9 cellular contexts compared by ENCODE assay signal in genomic region chr6:70706491-70707123, GRCh38.
A peak's percentile ranks its signal among the peaks of the same experiment; 100 is the strongest.
DNase-seq lines count a peak whose midpoint lies in the region; ATAC-seq and TF ChIP-seq lines count a peak whose summit lies in the region.
"Had no signal": no experiment of that assay in that cellular context is flagged by ENCODE, and none has a peak within 500 bp of the region (broad histone marks: within the 10 kb centered on the region; RNA-seq: fewer than 3 reads in every experiment).

No MANE protein-coding gene starts in this region.

- no peak overlapping the region for H3K4me3 Mint-ChIP-seq in effector memory CD8-positive, alpha-beta T cell
- no peak overlapping the region for H3K4me3 Mint-ChIP-seq in T-helper 2 cell treated with Interferon-gamma antibody and Interleukin-4, amounts not matched to agents 5 μg/mL and 100 μg/mL, for 36 hours
- H3K4me3 Mint-ChIP-seq: stimulated activated naive CD8-positive, alpha-beta T cell treated with anti-CD3 and anti-CD28 coated beads, Interleukin-15, Interleukin-2, amounts not matched to agents 100 ng/mL and 50 ng/mL, for 24 hours had no signal

- H3K27me3 Mint-ChIP-seq in effector memory CD8-positive, alpha-beta T cell, result no peaks in the 10 kb centered on the region
- no peaks in the 10 kb centered on the region for H3K27me3 Mint-ChIP-seq in T-helper 2 cell treated with Interferon-gamma antibody and Interleukin-4, amounts not matched to agents 5 μg/mL and 100 μg/mL, for 36 hours (ENCODE audit: low read depth)
- H3K27me3 Mint-ChIP-seq: stimulated activated naive CD8-positive, alpha-beta T cell treated with anti-CD3 and anti-CD28 coated beads, Interleukin-15, Interleukin-2, amounts not matched to agents 100 ng/mL and 50 ng/mL, for 24 hours had no signal

- H3K9me3 Mint-ChIP-seq in effector memory CD8-positive, alpha-beta T cell, result no peaks in the 10 kb centered on the region
- H3K9me3 Mint-ChIP-seq in T-helper 2 cell treated with Interferon-gamma antibody and Interleukin-4, amounts not matched to agents 5 μg/mL and 100 μg/mL, for 36 hours, result no peaks in the 10 kb centered on the region
- H3K9me3 Mint-ChIP-seq: stimulated activated naive CD8-positive, alpha-beta T cell treated with anti-CD3 and anti-CD28 coated beads, Interleukin-15, Interleukin-2, amounts not matched to agents 100 ng/mL and 50 ng/mL, for 24 hours had no signal

- no peak overlapping the region for H3K4me2 ChIP-seq in OCI-LY3 (ENCODE audit: low read length)

- peaks cover 10% of the 10 kb centered on the region for H3K36me3 Mint-ChIP-seq in effector memory CD8-positive, alpha-beta T cell (ENCODE audit: insufficient read depth)
- H3K36me3 Mint-ChIP-seq in T-helper 2 cell treated with Interferon-gamma antibody and Interleukin-4, amounts not matched to agents 5 μg/mL and 100 μg/mL, for 36 hours (ENCODE audit: low read depth), result peaks cover 6% of the 10 kb centered on the region

- no peak overlapping the region for H3K4me3 ChIP-seq in OCI-LY3 (ENCODE audit: low read length)
- H3K4me3 ChIP-seq in neutrophil (ENCODE audit: low read depth in 1 of 2, low read length in 1 of 2), result no peak overlapping the region

- no peak overlapping the region for H3K27ac Mint-ChIP-seq in effector memory CD8-positive, alpha-beta T cell
- H3K27ac Mint-ChIP-seq in T-helper 2 cell treated with Interferon-gamma antibody and Interleukin-4, amounts not matched to agents 5 μg/mL and 100 μg/mL, for 36 hours, result no peak overlapping the region
- H3K27ac Mint-ChIP-seq: stimulated activated naive CD8-positive, alpha-beta T cell treated with anti-CD3 and anti-CD28 coated beads, Interleukin-15, Interleukin-2, amounts not matched to agents 100 ng/mL and 50 ng/mL, for 24 hours had no signal

- no peaks in the 10 kb centered on the region for H3K36me3 ChIP-seq in OCI-LY3 (replicated peaks; ENCODE audit: low read depth, low read length)
- H3K36me3 ChIP-seq in neutrophil, result no peaks in the 10 kb centered on the region

- peaks cover 4% of the 10 kb centered on the region for H3K4me1 ChIP-seq in OCI-LY3 (ENCODE audit: low read length)
- no peaks in the 10 kb centered on the region for H3K4me1 ChIP-seq in neutrophil (ENCODE audit: control insufficient read depth in 1 of 2, insufficient read depth in 1 of 2, low read depth in 1 of 2, low read length in 1 of 2)

- H3K4me1 Mint-ChIP-seq in effector memory CD8-positive, alpha-beta T cell (ENCODE audit: low read depth in 2 of 2), result peaks cover 25 to 51% of the 10 kb centered on the region in 2 donors
- peaks cover 16% of the 10 kb centered on the region for H3K4me1 Mint-ChIP-seq in T-helper 2 cell treated with Interferon-gamma antibody and Interleukin-4, amounts not matched to agents 5 μg/mL and 100 μg/mL, for 36 hours (ENCODE audit: low read depth)

- H2AFZ ChIP-seq in OCI-LY3 (ENCODE audit: low read depth, low read length), result no peak overlapping the region

- H3K27ac ChIP-seq in OCI-LY3 (ENCODE audit: low read length) (no peak overlapping the region), neutrophil (no peak overlapping the region)

- H4K20me1 ChIP-seq in OCI-LY3 (ENCODE audit: insufficient read depth, low read length), result peaks cover 45% of the 10 kb centered on the region

- H3K9ac ChIP-seq in OCI-LY3 (ENCODE audit: low read length), result no peak overlapping the region

- DNase-seq in Ammon's horn (ENCODE audit: low spot score) (peak; percentile 27), HCEC 1CT (peak; percentile 49)
- DNase-seq in effector memory CD8-positive, alpha-beta T cell, result peak; percentile 11 to 25 (median 25)
- DNase-seq in T-helper 2 cell treated with Interferon-gamma antibody and Interleukin-4, amounts not matched to agents 5 μg/mL and 100 μg/mL, for 36 hours (ENCODE audit: low spot score), result no peak
- no peak for DNase-seq in stimulated activated CD4-positive, alpha-beta T cell treated with anti-CD3 and anti-CD28 coated beads, Interleukin-12 subunit alpha, Interleukin-12 subunit beta, amount 100 ng/mL, for 4 hours

- H3K79me2 ChIP-seq in OCI-LY3 (ENCODE audit: low read length), result peaks cover 32% of the 10 kb centered on the region

- H3K27me3 ChIP-seq in OCI-LY3 (ENCODE audit: low read depth, low read length) (no peaks in the 10 kb centered on the region), neutrophil (no peaks in the 10 kb centered on the region)

- TF ChIP-seq CTCF in OCI-LY3 (IDR thresholded peaks at IDR 0.05; ENCODE audit: low read depth, low read length) (peak; percentile 86), neutrophil (IDR thresholded peaks at IDR 0.05) (peak; percentile 13)

- no peaks in the 10 kb centered on the region for H3K9me3 ChIP-seq in OCI-LY3 (ENCODE audit: insufficient read depth, low read length)
- no peaks in the 10 kb centered on the region for H3K9me3 ChIP-seq in neutrophil

- peak; percentile 29 for ATAC-seq in effector memory CD8-positive, alpha-beta T cell (replicated peaks)
- ATAC-seq in HG03097 (IDR thresholded peaks at IDR 0.05; ENCODE audit: low FRiP score, unreplicated experiment), result no peak

Comparison
In these comparisons a context has a peak if more than half of its experiments do, and no peak if none do; other contexts are left out.
1. DNase-seq: peak in Ammon's horn (single experiment), HCEC 1CT (single experiment) and effector memory CD8-positive, alpha-beta T cell (3 of 3); none in T-helper 2 cell treated with Interferon-gamma antibody and Interleukin-4, amounts not matched to agents 5 μg/mL and 100 μg/mL, for 36 hours (single experiment) and stimulated activated CD4-positive, alpha-beta T cell treated with anti-CD3 and anti-CD28 coated beads, Interleukin-12 subunit alpha, Interleukin-12 subunit beta, amount 100 ng/mL, for 4 hours (single experiment).